ENCODE assay signal across 30 cellular contexts in the genomic region with DNA sequence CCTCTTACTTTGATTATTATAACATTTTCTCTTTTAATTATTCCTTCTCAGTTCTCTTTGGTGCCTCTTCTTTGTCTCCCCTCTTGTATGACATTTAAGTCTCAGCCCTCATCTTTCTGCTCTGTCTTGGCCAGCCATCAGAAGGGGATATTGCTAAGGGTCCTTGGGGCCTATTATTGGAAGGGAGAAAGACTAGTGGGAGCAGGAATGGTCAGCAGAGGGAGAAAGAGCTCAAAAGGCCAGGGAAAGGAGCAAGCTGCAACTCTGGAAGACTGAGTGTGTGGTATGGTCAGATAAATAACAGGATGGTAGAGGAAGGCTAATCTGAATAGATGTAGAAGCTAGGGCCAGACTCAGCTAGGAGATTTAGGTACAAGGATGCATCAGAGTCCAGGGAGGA.
"Had no signal": no experiment of that assay in that cellular context is flagged by ENCODE, and none has a peak within 500 bp of the region (broad histone marks: within the 10 kb centered on the region; RNA-seq: fewer than 3 reads in every experiment).

No MANE protein-coding gene starts in this region.

- H3K27ac Mint-ChIP-seq: activated CD4-positive, alpha-beta memory T cell treated with anti-CD3 and anti-CD28 coated beads for 36 hours; activated CD4-positive, alpha-beta T cell treated with anti-CD3 and anti-CD28 coated beads for 36 hours; activated CD4-positive, alpha-beta T cell treated with anti-CD3 and anti-CD28 coated beads, Interleukin-2, amount 10 ng/mL, durations not matched to agents 24 days and 14 days; activated CD8-positive, alpha-beta memory T cell treated with anti-CD3 and anti-CD28 coated beads, Interleukin-2, amount 10 ng/mL, durations not matched to agents 7 days and 5 days; activated CD8-positive, alpha-beta T cell treated with anti-CD3 and anti-CD28 coated beads, Interleukin-2, amount 10 ng/mL, durations not matched to agents 7 days and 5 days; activated naive CD4-positive, alpha-beta T cell treated with anti-CD3 and anti-CD28 coated beads for 36 hours; activated naive CD4-positive, alpha-beta T cell treated with anti-CD3 and anti-CD28 coated beads, Interleukin-2, amount 50 U/mL, for 24 hours; activated naive CD8-positive, alpha-beta T cell treated with anti-CD3 and anti-CD28 coated beads for 36 hours; activated naive CD8-positive, alpha-beta T cell treated with anti-CD3 and anti-CD28 coated beads, Interleukin-2, amount 50 U/mL, for 24 hours; activated T-helper 1 cell treated with anti-CD3 and anti-CD28 coated beads, Interleukin-12 subunit alpha, Interleukin-12 subunit beta, Interleukin-2, Interleukin-4 antibody, amounts not matched to agents 30 ng/mL and 10 ng/mL and 1 ng/mL, durations not matched to agents 14 hours and 24 hours and 36 hours; activated T-helper 2 cell treated with anti-CD3 and anti-CD28 coated beads, Interferon-gamma antibody, Interleukin-2, Interleukin-4, amounts not matched to agents 10 μg/mL and 5 μg/mL and 100 μg/mL, durations not matched to agents 14 hours and 24 hours and 36 hours had no signal

- H3K9me3 Mint-ChIP-seq: activated CD4-positive, alpha-beta T cell treated with anti-CD3 and anti-CD28 coated beads, Interleukin-2, amount 10 ng/mL, durations not matched to agents 24 days and 14 days; activated naive CD8-positive, alpha-beta T cell treated with anti-CD3 and anti-CD28 coated beads for 36 hours had no signal

- DNase-seq: activated CD4-positive, alpha-beta memory T cell treated with anti-CD3 and anti-CD28 coated beads for 36 hours; activated CD4-positive, alpha-beta T cell treated with anti-CD3 and anti-CD28 coated beads for 36 hours; activated CD4-positive, alpha-beta T cell treated with anti-CD3 and anti-CD28 coated beads, Interleukin-2, amount 10 ng/mL, durations not matched to agents 24 days and 14 days; activated CD4-positive, CD25-positive, alpha-beta regulatory T cell; activated CD4-positive, CD25-positive, alpha-beta regulatory T cell treated with anti-CD3 and anti-CD28 coated beads, Interleukin-2, amount 50 U/mL, for 72 hours; activated CD8-positive, alpha-beta memory T cell treated with anti-CD3 and anti-CD28 coated beads, Interleukin-2, amount 10 ng/mL, durations not matched to agents 7 days and 5 days; activated CD8-positive, alpha-beta memory T cell treated with anti-CD3 and anti-CD28 coated beads, Interleukin-2, amount 50 U/mL, for 4 hours; activated CD8-positive, alpha-beta T cell treated with anti-CD3 and anti-CD28 coated beads, Interleukin-2, amount 10 ng/mL, durations not matched to agents 7 days and 5 days; activated effector memory CD4-positive, alpha-beta T cell treated with anti-CD3 and anti-CD28 coated beads, Interleukin-2, amount 50 U/mL, for 16 hours; activated naive CD4-positive, alpha-beta T cell treated with anti-CD3 and anti-CD28 coated beads for 36 hours; activated naive CD8-positive, alpha-beta T cell treated with anti-CD3 and anti-CD28 coated beads for 36 hours; activated naive CD8-positive, alpha-beta T cell treated with anti-CD3 and anti-CD28 coated beads, Interleukin-2, amount 50 U/mL, for 24 hours; activated T-cell treated with anti-CD3 and anti-CD28 coated beads, Interleukin-2, amount 50 U/mL, for 1 hour; activated T-cell treated with anti-CD3 and anti-CD28 coated beads, Interleukin-2, amount 50 U/mL, for 48 hours; adrenal gland; amygdala; aorta; body of pancreas; caudate nucleus; colonic mucosa; effector CD8-positive, alpha-beta T cell; foreskin keratinocyte; gastrocnemius medialis; glutamatergic neuron; T1000; WERI-Rb-1 had no signal

- H3K36me3 Mint-ChIP-seq: activated CD4-positive, alpha-beta memory T cell treated with anti-CD3 and anti-CD28 coated beads for 36 hours; activated CD8-positive, alpha-beta memory T cell treated with anti-CD3 and anti-CD28 coated beads, Interleukin-2, amount 10 ng/mL, durations not matched to agents 7 days and 5 days; activated naive CD4-positive, alpha-beta T cell treated with anti-CD3 and anti-CD28 coated beads, Interleukin-2, amount 50 U/mL, for 24 hours; activated naive CD8-positive, alpha-beta T cell treated with anti-CD3 and anti-CD28 coated beads for 36 hours had no signal

- ATAC-seq: activated CD4-positive, alpha-beta T cell treated with anti-CD3 and anti-CD28 coated beads for 36 hours; activated CD8-positive, alpha-beta memory T cell treated with anti-CD3 and anti-CD28 coated beads, Interleukin-2, amount 10 ng/mL, durations not matched to agents 7 days and 5 days; activated CD8-positive, alpha-beta T cell treated with anti-CD3 and anti-CD28 coated beads, Interleukin-2, amount 10 ng/mL, durations not matched to agents 7 days and 5 days; activated naive CD8-positive, alpha-beta T cell treated with anti-CD3 and anti-CD28 coated beads, Interleukin-2, amount 50 U/mL, for 24 hours; body of pancreas; esophagus mucosa; foreskin keratinocyte; gastrocnemius medialis had no signal

- H3K4me3 Mint-ChIP-seq: activated CD4-positive, alpha-beta memory T cell treated with anti-CD3 and anti-CD28 coated beads for 36 hours; activated CD4-positive, alpha-beta T cell treated with anti-CD3 and anti-CD28 coated beads for 36 hours; activated CD4-positive, alpha-beta T cell treated with anti-CD3 and anti-CD28 coated beads, Interleukin-2, amount 10 ng/mL, durations not matched to agents 24 days and 14 days; activated CD8-positive, alpha-beta memory T cell treated with anti-CD3 and anti-CD28 coated beads, Interleukin-2, amount 10 ng/mL, durations not matched to agents 7 days and 5 days; activated CD8-positive, alpha-beta T cell treated with anti-CD3 and anti-CD28 coated beads, Interleukin-2, amount 10 ng/mL, durations not matched to agents 7 days and 5 days; activated naive CD4-positive, alpha-beta T cell treated with anti-CD3 and anti-CD28 coated beads for 36 hours; activated naive CD4-positive, alpha-beta T cell treated with anti-CD3 and anti-CD28 coated beads, Interleukin-2, amount 50 U/mL, for 24 hours; activated naive CD8-positive, alpha-beta T cell treated with anti-CD3 and anti-CD28 coated beads for 36 hours; activated naive CD8-positive, alpha-beta T cell treated with anti-CD3 and anti-CD28 coated beads, Interleukin-2, amount 50 U/mL, for 24 hours; activated T-helper 1 cell treated with anti-CD3 and anti-CD28 coated beads, Interleukin-12 subunit alpha, Interleukin-12 subunit beta, Interleukin-2, Interleukin-4 antibody, amounts not matched to agents 30 ng/mL and 10 ng/mL and 1 ng/mL, durations not matched to agents 14 hours and 24 hours and 36 hours had no signal

- H3K27me3 Mint-ChIP-seq: activated CD4-positive, alpha-beta memory T cell treated with anti-CD3 and anti-CD28 coated beads for 36 hours; activated CD4-positive, alpha-beta T cell treated with anti-CD3 and anti-CD28 coated beads for 36 hours; activated CD4-positive, alpha-beta T cell treated with anti-CD3 and anti-CD28 coated beads, Interleukin-2, amount 10 ng/mL, durations not matched to agents 24 days and 14 days; activated CD8-positive, alpha-beta memory T cell treated with anti-CD3 and anti-CD28 coated beads, Interleukin-2, amount 10 ng/mL, durations not matched to agents 7 days and 5 days; activated naive CD4-positive, alpha-beta T cell treated with anti-CD3 and anti-CD28 coated beads, Interleukin-2, amount 50 U/mL, for 24 hours; activated naive CD8-positive, alpha-beta T cell treated with anti-CD3 and anti-CD28 coated beads for 36 hours; activated naive CD8-positive, alpha-beta T cell treated with anti-CD3 and anti-CD28 coated beads, Interleukin-2, amount 50 U/mL, for 24 hours had no signal

- H3K4me1 Mint-ChIP-seq: activated CD4-positive, alpha-beta T cell treated with anti-CD3 and anti-CD28 coated beads for 36 hours; activated CD4-positive, alpha-beta T cell treated with anti-CD3 and anti-CD28 coated beads, Interleukin-2, amount 10 ng/mL, durations not matched to agents 24 days and 14 days; activated CD8-positive, alpha-beta memory T cell treated with anti-CD3 and anti-CD28 coated beads, Interleukin-2, amount 10 ng/mL, durations not matched to agents 7 days and 5 days; activated naive CD4-positive, alpha-beta T cell treated with anti-CD3 and anti-CD28 coated beads, Interleukin-2, amount 50 U/mL, for 24 hours; activated naive CD8-positive, alpha-beta T cell treated with anti-CD3 and anti-CD28 coated beads for 36 hours; activated naive CD8-positive, alpha-beta T cell treated with anti-CD3 and anti-CD28 coated beads, Interleukin-2, amount 50 U/mL, for 24 hours had no signal

- H3K4me3 ChIP-seq: adrenal gland, body of pancreas, colonic mucosa, gastrocnemius medialis had no signal
